Comparison of ENCODE assay signal across 8 cellular contexts in genomic region chr5:178204205-178205009, GRCh38. TPM values are rescaled to one million over a fixed set of nuclear protein-coding genes. Genes with fewer than 3 reads are reported as not detected.
A peak's percentile ranks its signal among the peaks of the same experiment; 100 is the strongest.
DNase-seq lines count a peak whose midpoint lies in the region; ATAC-seq and TF ChIP-seq lines count a peak whose summit lies in the region.

Gene HNRNPAB (plus strand): TSS chr5:178204533. CDS start chr5:178204838, 305 bp downstream.

- peaks cover 46 to 48% of the 10 kb centered on the region in 2 donors for H3K4me1 ChIP-seq in mucosa of rectum (ENCODE audit: control insufficient read depth in 2 of 2, insufficient read depth in 2 of 2, low read length in 2 of 2)

- peaks cover 13 to 19% (median 16%) of the 10 kb centered on the region in 3 donors for H3K4me1 Mint-ChIP-seq in IgD-negative memory B cell

- H3K36me3 ChIP-seq in mucosa of rectum (ENCODE audit: control insufficient read depth in 2 of 2, insufficient read depth in 2 of 2, low read length in 2 of 2): peaks cover 28 to 32% of the 10 kb centered on the region in 2 donors

- DNase-seq in DMS 273 treated with DMSO at 0.1 percent for 48 hours (lab: John Stamatoyannopoulos, UW): peak; percentile 89
- peak; percentile 88 for DNase-seq in OCI-M2 (lab: John Stamatoyannopoulos, UW; ENCODE audit: unreplicated experiment)
- DNase-seq in activated T-cell treated with anti-CD3 and anti-CD28 coated beads for 48 hours (ENCODE audit: low read depth): peak; percentile 90
- DNase-seq in epithelial cell of proximal tubule (ENCODE audit: low read depth): peak; percentile 52
- peak; percentile 97 for DNase-seq in stimulated activated CD8-positive, alpha-beta memory T cell treated with anti-CD3 and anti-CD28 coated beads, Interleukin-4, amount 100 ng/mL, for 48 hours

- H3K27ac Mint-ChIP-seq in IgD-negative memory B cell: peak within 1 kb of the TSS; percentile 95 to 99 (median 99)

- peak within 1 kb of the TSS; percentile 95 to 100 (median 97) for H3K4me3 Mint-ChIP-seq in IgD-negative memory B cell

- H3K36me3 Mint-ChIP-seq in IgD-negative memory B cell: peaks cover 3% of the 10 kb centered on the region

- H3K9me3 ChIP-seq in mucosa of rectum (ENCODE audit: control insufficient read depth in 2 of 2, low read length in 2 of 2): no peaks in the 10 kb centered on the region

- H3K9ac ChIP-seq in mucosa of rectum (ENCODE audit: low read depth in 1 of 2, low read length in 2 of 2): peak within 1 kb of the TSS; percentile 98

- TF ChIP-seq CTCF in epithelial cell of proximal tubule (conservative IDR thresholded peaks at IDR 0.05; ENCODE audit: low read depth, low read length): no peak

- no peaks in the 10 kb centered on the region for H3K27me3 Mint-ChIP-seq in IgD-negative memory B cell

- peaks cover 0 to 2% (median 0%) of the 10 kb centered on the region in 3 donors for H3K9me3 Mint-ChIP-seq in IgD-negative memory B cell

- H3K4me3 ChIP-seq in epithelial cell of proximal tubule (ENCODE audit: low read depth, low read length) (peak within 1 kb of the TSS; percentile 82), mucosa of rectum (ENCODE audit: low read length in 2 of 2) (peak within 1 kb of the TSS; percentile 93 to 98)

- peak; percentile 81 for ATAC-seq in GM21529 (IDR thresholded peaks at IDR 0.05; ENCODE audit: unreplicated experiment)

- H3K27ac ChIP-seq in mucosa of rectum (ENCODE audit: low read depth in 2 of 2, low read length in 2 of 2): peak within 1 kb of the TSS; percentile 95 to 98

- H3K27me3 ChIP-seq in mucosa of rectum (ENCODE audit: control insufficient read depth in 2 of 2, insufficient read depth in 2 of 2, low read length in 2 of 2): no peaks in the 10 kb centered on the region

RNA-seq across cellular contexts. Expression of gene HNRNPAB, which starts in this region (rescaled TPM):
- 70.6 TPM for polyA plus RNA-seq in IgD-negative memory B cell
- 189 and 228 TPM in 2 replicates for total RNA-seq in epithelial cell of proximal tubule

Comparison
In these comparisons a context has a peak if more than half of its experiments do, and no peak if none do; other contexts are left out.
1. Peak in every context shown above with its lines: DNase-seq, ATAC-seq, H3K4me3 ChIP-seq and H3K27ac ChIP-seq.